8 cellular contexts compared by ENCODE assay signal in genomic region chr15:90035835-90036220, GRCh38. TPM values are rescaled to one million over a fixed set of nuclear protein-coding genes. Genes with fewer than 3 reads are reported as not detected.
DNase-seq lines count a peak whose midpoint lies in the region; ATAC-seq and TF ChIP-seq lines count a peak whose summit lies in the region.

No MANE protein-coding gene starts in this region.

- no peaks in the 10 kb centered on the region for H3K9me2 ChIP-seq in GM23248 (ENCODE audit: insufficient read depth)

- peaks cover 19% of the 10 kb centered on the region; the same call in 1 of the 2 replicates for H3F3A ChIP-seq in GM23248 (ENCODE audit: insufficient read depth)

- no peak for TF ChIP-seq CTCF in lung (IDR thresholded peaks at IDR 0.05; ENCODE audit: control extremely low read depth, extremely low read depth)
- TF ChIP-seq CTCF in tibial nerve (IDR thresholded peaks at IDR 0.05): no peak

- H3K36me3 ChIP-seq in lung (ENCODE audit: control insufficient read depth in 2 of 2, insufficient read depth in 2 of 2, low read length in 2 of 2): no peaks in the 10 kb centered on the region
- H3K36me3 ChIP-seq in tibial nerve: no peaks in the 10 kb centered on the region
- H3K36me3 ChIP-seq in GM23248 (ENCODE audit: low read depth): no peaks in the 10 kb centered on the region

- no peak overlapping the region for H3K4me2 ChIP-seq in GM23248 (ENCODE audit: unreplicated experiment)

- H3K9ac ChIP-seq in GM23248: no peak overlapping the region

- 55 to 81% (median 57%) methylated on average over 9 of the region's 9 CpGs for WGBS in adipose tissue, 3 donors
- 24 to 40% methylated on average over 9 of the region's 9 CpGs for WGBS in lung, 2 donors
- 70 to 78% methylated on average over 9 of the region's 9 CpGs for WGBS in tibial nerve, 2 donors
- WGBS in GM23248 (ENCODE audit: low coverage in 1 of 2, low lambda C conversion rate in 2 of 2, missing lambda C conversion rate in 2 of 2), 2 experiments: 87 to 90% methylated on average over 8 to 9 of the region's 9 CpGs

- H3K4me3 ChIP-seq in lung (no peak overlapping the region), tibial nerve (no peak overlapping the region), GM23248 (no peak overlapping the region)

- H3K4me1 Mint-ChIP-seq in activated T-cell treated with anti-CD3 and anti-CD28 coated beads, Interleukin-2, amount 50 U/mL, for 72 hours (ENCODE audit: low read depth): peaks cover 96% of the 10 kb centered on the region

- peak in 1 of 2 donors; percentile 37 for TF ChIP-seq EP300 in tibial nerve (IDR thresholded peaks at IDR 0.05)

- in situ Hi-C loops in GM23248 (cut with MboI): no loop called here

- H3K9me3 ChIP-seq in lung (ENCODE audit: control insufficient read depth in 2 of 2, insufficient read depth in 1 of 2, low read length in 1 of 2) (no peaks in the 10 kb centered on the region), tibial nerve (no peaks in the 10 kb centered on the region), GM23248 (ENCODE audit: low read depth) (no peaks in the 10 kb centered on the region)

- H3K9me3 Mint-ChIP-seq in activated T-cell treated with anti-CD3 and anti-CD28 coated beads, Interleukin-2, amount 50 U/mL, for 72 hours: no peaks in the 10 kb centered on the region

- DNase-seq in activated T-cell treated with anti-CD3 and anti-CD28 coated beads, Interleukin-2, amount 50 U/mL, for 72 hours: no peak
- no peak for DNase-seq in activated T-cell treated with anti-CD3 and anti-CD28 coated beads, Interleukin-2, amount 50 U/mL, for 48 hours
- DNase-seq in lung (ENCODE audit: low spot score): peak; percentile 69
- DNase-seq in tibial nerve (ENCODE audit: low spot score in 2 of 2): no peak
- no peak for DNase-seq in GM23248

- H2AFZ ChIP-seq in GM23248: no peak overlapping the region

- no peaks in the 10 kb centered on the region for H3K27me3 Mint-ChIP-seq in activated T-cell treated with anti-CD3 and anti-CD28 coated beads, Interleukin-2, amount 50 U/mL, for 72 hours (ENCODE audit: low read depth)

- H3K27me3 ChIP-seq in lung (ENCODE audit: control insufficient read depth, insufficient read depth): no peaks in the 10 kb centered on the region
- H3K27me3 ChIP-seq in tibial nerve: no peaks in the 10 kb centered on the region
- no peaks in the 10 kb centered on the region for H3K27me3 ChIP-seq in GM23248 (replicated peaks; ENCODE audit: insufficient read depth)

- no peaks in the 10 kb centered on the region for H3K36me3 Mint-ChIP-seq in activated T-cell treated with anti-CD3 and anti-CD28 coated beads, Interleukin-2, amount 50 U/mL, for 72 hours (ENCODE audit: insufficient read depth in 2 of 2)

- H3K4me3 Mint-ChIP-seq in activated T-cell treated with anti-CD3 and anti-CD28 coated beads, Interleukin-2, amount 50 U/mL, for 72 hours: peak overlapping the region; percentile 39 to 57

- H3K79me2 ChIP-seq in GM23248 (ENCODE audit: insufficient read depth): peaks cover 94% of the 10 kb centered on the region

- TF ChIP-seq POLR2A in tibial nerve (IDR thresholded peaks at IDR 0.05): no peak

- no peak overlapping the region for H3K27ac Mint-ChIP-seq in activated T-cell treated with anti-CD3 and anti-CD28 coated beads, Interleukin-2, amount 50 U/mL, for 72 hours

- H4K20me1 ChIP-seq in GM23248 (ENCODE audit: insufficient read depth): no peaks in the 10 kb centered on the region

- H3K27ac ChIP-seq in adipose tissue (ENCODE audit: low read depth, low read length) (peak overlapping the region; percentile 63), lung (ENCODE audit: low read depth in 1 of 2, low read length in 1 of 2) (peak overlapping the region in 1 of 2 donors; percentile 97), tibial nerve (peak overlapping the region in 3 of 4 donors; percentile 65 to 80 (median 78)), GM23248 (no peak overlapping the region)

- H3K4me1 ChIP-seq in lung (ENCODE audit: control insufficient read depth in 2 of 2, insufficient read depth in 2 of 2, low read length in 2 of 2): peaks cover 2 to 48% of the 10 kb centered on the region in 2 donors
- H3K4me1 ChIP-seq in tibial nerve: peaks cover 0 to 74% (median 42%) of the 10 kb centered on the region in 4 donors
- H3K4me1 ChIP-seq in GM23248 (ENCODE audit: insufficient read depth): peaks cover 33% of the 10 kb centered on the region

- ATAC-seq in activated T-cell treated with anti-CD3 and anti-CD28 coated beads, Interleukin-2, amount 50 U/mL, for 72 hours (replicated peaks in 1 of 2): no peak
- ATAC-seq in lung (ENCODE audit: insufficient read depth, low FRiP score): no peak
- ATAC-seq in HG02642 (IDR thresholded peaks at IDR 0.05; ENCODE audit: poor library complexity, unreplicated experiment): no peak
- ATAC-seq in HG03045 (IDR thresholded peaks at IDR 0.05; ENCODE audit: unreplicated experiment): no peak

RNA-seq across cellular contexts. Expression of gene ZNF710, which starts 34.7 kb away (rescaled TPM):
- 10 to 100 TPM; 26.6 to 32.3 TPM for total RNA-seq in activated T-cell treated with anti-CD3 and anti-CD28 coated beads, Interleukin-2, amount 50 U/mL, for 72 hours
- polyA plus RNA-seq in adipose tissue (10 to 100 TPM in 1 of 3 donors, 1 to 10 TPM in 2; 4.5 to 75.8 (median 4.9) TPM), lung (10 to 100 TPM; 31.5 to 49.1 TPM), GM23248 (2016; fragmentation: Nextera tagmentation; extraction: Ambion mirVana) (2.8 and 2.9 TPM in 2 replicates)
- total RNA-seq in lung (10 to 100 TPM; 19.6 to 45.7 TPM), tibial nerve (10 to 100 TPM in 3 of 4 donors, 1 to 10 TPM in 1; 9.0 to 15.6 (median 11.2) TPM)
- 12.0 and 18.2 TPM in 2 replicates for total RNA-seq in GM23248 (2014; rRNA removed; shearing (Covaris generic))
